ENCODE assay signal across 8 cellular contexts in the genomic region with DNA sequence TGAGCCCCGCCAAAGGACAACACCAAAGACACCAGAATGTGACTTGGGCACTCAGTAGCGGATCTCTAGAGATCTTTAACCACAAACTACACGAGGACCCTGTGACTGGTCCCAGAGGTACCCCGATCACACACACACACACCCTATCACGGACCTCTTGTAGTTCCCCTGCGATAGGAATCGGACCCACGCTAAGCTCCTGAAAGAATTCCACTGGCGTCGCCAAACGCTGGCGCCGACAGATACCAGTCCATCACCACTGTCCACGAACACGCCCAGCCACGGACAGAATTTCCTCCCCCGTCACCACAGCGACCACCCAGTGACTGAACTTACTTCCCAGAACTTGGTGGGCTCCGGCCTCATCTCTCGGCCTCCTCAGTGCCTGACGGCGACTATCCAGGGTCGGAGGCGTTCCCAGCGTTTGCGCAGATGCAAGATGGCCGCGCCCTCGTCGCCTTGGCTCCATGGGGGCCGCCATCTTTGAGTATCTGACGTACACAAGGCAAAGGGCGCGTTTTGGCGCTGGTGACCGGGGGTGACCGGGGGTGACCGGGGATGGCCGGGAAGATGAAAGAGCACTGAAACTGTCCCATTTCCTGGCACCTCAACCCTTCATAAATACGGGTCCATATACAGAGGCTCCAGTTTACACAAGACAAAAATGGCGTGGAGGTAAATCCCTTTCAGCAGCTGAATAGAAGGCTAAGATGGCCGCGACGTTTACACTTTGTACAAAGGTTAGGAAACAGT.
DNase-seq lines count a peak whose midpoint lies in the region; ATAC-seq lines count a peak whose summit lies in the region.

A gene (minus strand): TSS at position 407 of the 753 bp plus-strand sequence. CDS start 4,500 bp downstream, outside the sequence.

- peak within 1 kb of the TSS; percentile 72 to 93 (median 82) for H3K4me3 ChIP-seq in BLaER1 treated with 17β-estradiol and CSF1 and Interleukin-3, amounts not matched to agents 10 nM and 100 nM

- peak; percentile 93 for ATAC-seq in GM19324 (IDR thresholded peaks at IDR 0.05; ENCODE audit: low FRiP score, unreplicated experiment)
- peak; percentile 64 for ATAC-seq in HG03565 (IDR thresholded peaks at IDR 0.05; ENCODE audit: unreplicated experiment)

- DNase-seq in NOMO-1 treated with dmso at 0.1 percent for 144 hours (lab: John Stamatoyannopoulos, UW; ENCODE audit: unreplicated experiment) (peak; percentile 71), activated T-cell treated with anti-CD3 and anti-CD28 coated beads for 24 hours (ENCODE audit: low read depth) (peak; percentile 84), epidermal melanocyte (ENCODE audit: insufficient read length, low spot score) (peak; percentile 58), midbrain (lab: John Stamatoyannopoulos, UW) (peak; percentile 96)
- DNase-seq in stimulated activated CD8-positive, alpha-beta memory T cell treated with anti-CD3 and anti-CD28 coated beads, Interleukin-15, amount 100 ng/mL, for 4 hours (ENCODE audit: low read depth in 2 of 2), result peak; percentile 73 to 74

- H3K4me2 ChIP-seq in BLaER1 treated with 17β-estradiol and CSF1 and Interleukin-3, amounts not matched to agents 10 nM and 100 nM, result peak within 1 kb of the TSS; percentile 78 to 99 (median 88)

- H3K36me3 ChIP-seq in BLaER1 treated with 17β-estradiol and CSF1 and Interleukin-3, amounts not matched to agents 10 nM and 100 nM, result peaks cover 33 to 57% (median 47%) of the 10 kb centered on the region in 11 experiments

- no peaks in the 10 kb centered on the region for H3K27me3 ChIP-seq in BLaER1 treated with 17β-estradiol and CSF1 and Interleukin-3, amounts not matched to agents 10 nM and 100 nM

- H3K4me1 ChIP-seq in BLaER1 treated with 17β-estradiol and CSF1 and Interleukin-3, amounts not matched to agents 10 nM and 100 nM, result peaks cover 3 to 10% (median 6%) of the 10 kb centered on the region in 10 experiments; a peak in 14 of 20 replicates

- peaks cover 60 to 81% (median 74%) of the 10 kb centered on the region in 11 experiments for H3K9me3 ChIP-seq in BLaER1 treated with 17β-estradiol and CSF1 and Interleukin-3, amounts not matched to agents 10 nM and 100 nM (replicated peaks in 1 of 11)

- H3K9ac ChIP-seq in BLaER1 treated with 17β-estradiol and CSF1 and Interleukin-3, amounts not matched to agents 10 nM and 100 nM, result peak within 1 kb of the TSS; percentile 78 to 91 (median 88)

- H3K27ac ChIP-seq in BLaER1 treated with 17β-estradiol and CSF1 and Interleukin-3, amounts not matched to agents 10 nM and 100 nM, result peak within 1 kb of the TSS; percentile 85 to 95 (median 91)

- no peaks in the 10 kb centered on the region for H4K20me1 ChIP-seq in BLaER1 treated with 17β-estradiol and CSF1 and Interleukin-3, amounts not matched to agents 10 nM and 100 nM

Comparison
In these comparisons a context has a peak if more than half of its experiments do, and no peak if none do; other contexts are left out.
1. Peak in every context shown above with its lines: DNase-seq, ATAC-seq, H3K4me3 ChIP-seq and H3K27ac ChIP-seq.